1 cellular context compared by ENCODE assay signal in genomic region chr3:13451301-13451673, GRCh38.
TF ChIP-seq lines count a peak whose summit lies in the region.

No MANE protein-coding gene starts in this region.

TF ChIP-seq in K562, 482 proteins besides CTCF, POLR2A, EP300 and RAD21 (continued from another document and continues in another):
- TF ChIP-seq SNAPC5 (CRISPR knock-in tag; IDR thresholded peaks at IDR 0.05): no peak
- TF ChIP-seq IRF2 (CRISPR knock-in tag; IDR thresholded peaks at IDR 0.05): no peak
- no peak for TF ChIP-seq RBM17 (IDR thresholded peaks at IDR 0.05; ENCODE audit: borderline replicate concordance, low read depth, low read length)
- 0 out of 4 replicates have a peak, but pooled peaks of 1 of the 2 experiments have one; percentile 33 for TF ChIP-seq MCM7 (IDR thresholded peaks at IDR 0.05)
- no peak for TF ChIP-seq ILK (tag; IDR thresholded peaks at IDR 0.05; ENCODE audit: borderline replicate concordance, low read depth)
- TF ChIP-seq CEBPG (CRISPR knock-in tag; IDR thresholded peaks at IDR 0.05): 0 out of 2 replicates have a peak, but pooled peaks have one; percentile 45
- 0 out of 4 replicates have a peak, but pooled peaks of 1 of the 2 experiments have one; percentile 16 for TF ChIP-seq CEBPG (tag; conservative IDR thresholded peaks at IDR 0.05 in 1 of 2, IDR thresholded peaks at IDR 0.05 in 1 of 2)
- TF ChIP-seq SRF (CRISPR knock-in tag; IDR thresholded peaks at IDR 0.05): no peak
- TF ChIP-seq ZNF511 (CRISPR knock-in tag; IDR thresholded peaks at IDR 0.05): peak; percentile 58; the same call in 1 of the 2 replicates
- TF ChIP-seq ZFPM2 (CRISPR knock-in tag; IDR thresholded peaks at IDR 0.05): no peak
- TF ChIP-seq ZNF696 (CRISPR knock-in tag; conservative IDR thresholded peaks at IDR 0.05): no peak
- no peak for TF ChIP-seq ZNF717 (CRISPR knock-in tag; IDR thresholded peaks at IDR 0.05)
- TF ChIP-seq DEAF1 (CRISPR knock-in tag; IDR thresholded peaks at IDR 0.05): no peak
- no peak for TF ChIP-seq ZNF780A (CRISPR knock-in tag; IDR thresholded peaks at IDR 0.05)
- TF ChIP-seq C11orf30 (IDR thresholded peaks at IDR 0.05; ENCODE audit: low read depth): peak; percentile 64
- TF ChIP-seq TOE1 (IDR thresholded peaks at IDR 0.05; ENCODE audit: borderline replicate concordance): 0 out of 2 replicates have a peak, but pooled peaks have one; percentile 44
- TF ChIP-seq TOE1 (CRISPR knock-in tag; IDR thresholded peaks at IDR 0.05; ENCODE audit: borderline replicate concordance, low read depth): no peak
- TF ChIP-seq, protein P1, sequence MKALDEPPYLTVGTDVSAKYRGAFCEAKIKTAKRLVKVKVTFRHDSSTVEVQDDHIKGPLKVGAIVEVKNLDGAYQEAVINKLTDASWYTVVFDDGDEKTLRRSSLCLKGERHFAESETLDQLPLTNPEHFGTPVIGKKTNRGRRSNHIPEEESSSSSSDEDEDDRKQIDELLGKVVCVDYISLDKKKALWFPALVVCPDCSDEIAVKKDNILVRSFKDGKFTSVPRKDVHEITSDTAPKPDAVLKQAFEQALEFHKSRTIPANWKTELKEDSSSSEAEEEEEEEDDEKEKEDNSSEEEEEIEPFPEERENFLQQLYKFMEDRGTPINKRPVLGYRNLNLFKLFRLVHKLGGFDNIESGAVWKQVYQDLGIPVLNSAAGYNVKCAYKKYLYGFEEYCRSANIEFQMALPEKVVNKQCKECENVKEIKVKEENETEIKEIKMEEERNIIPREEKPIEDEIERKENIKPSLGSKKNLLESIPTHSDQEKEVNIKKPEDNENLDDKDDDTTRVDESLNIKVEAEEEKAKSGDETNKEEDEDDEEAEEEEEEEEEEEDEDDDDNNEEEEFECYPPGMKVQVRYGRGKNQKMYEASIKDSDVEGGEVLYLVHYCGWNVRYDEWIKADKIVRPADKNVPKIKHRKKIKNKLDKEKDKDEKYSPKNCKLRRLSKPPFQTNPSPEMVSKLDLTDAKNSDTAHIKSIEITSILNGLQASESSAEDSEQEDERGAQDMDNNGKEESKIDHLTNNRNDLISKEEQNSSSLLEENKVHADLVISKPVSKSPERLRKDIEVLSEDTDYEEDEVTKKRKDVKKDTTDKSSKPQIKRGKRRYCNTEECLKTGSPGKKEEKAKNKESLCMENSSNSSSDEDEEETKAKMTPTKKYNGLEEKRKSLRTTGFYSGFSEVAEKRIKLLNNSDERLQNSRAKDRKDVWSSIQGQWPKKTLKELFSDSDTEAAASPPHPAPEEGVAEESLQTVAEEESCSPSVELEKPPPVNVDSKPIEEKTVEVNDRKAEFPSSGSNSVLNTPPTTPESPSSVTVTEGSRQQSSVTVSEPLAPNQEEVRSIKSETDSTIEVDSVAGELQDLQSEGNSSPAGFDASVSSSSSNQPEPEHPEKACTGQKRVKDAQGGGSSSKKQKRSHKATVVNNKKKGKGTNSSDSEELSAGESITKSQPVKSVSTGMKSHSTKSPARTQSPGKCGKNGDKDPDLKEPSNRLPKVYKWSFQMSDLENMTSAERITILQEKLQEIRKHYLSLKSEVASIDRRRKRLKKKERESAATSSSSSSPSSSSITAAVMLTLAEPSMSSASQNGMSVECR (CRISPR knock-in tag; IDR thresholded peaks at IDR 0.05): no peak
- TF ChIP-seq, protein P2, sequence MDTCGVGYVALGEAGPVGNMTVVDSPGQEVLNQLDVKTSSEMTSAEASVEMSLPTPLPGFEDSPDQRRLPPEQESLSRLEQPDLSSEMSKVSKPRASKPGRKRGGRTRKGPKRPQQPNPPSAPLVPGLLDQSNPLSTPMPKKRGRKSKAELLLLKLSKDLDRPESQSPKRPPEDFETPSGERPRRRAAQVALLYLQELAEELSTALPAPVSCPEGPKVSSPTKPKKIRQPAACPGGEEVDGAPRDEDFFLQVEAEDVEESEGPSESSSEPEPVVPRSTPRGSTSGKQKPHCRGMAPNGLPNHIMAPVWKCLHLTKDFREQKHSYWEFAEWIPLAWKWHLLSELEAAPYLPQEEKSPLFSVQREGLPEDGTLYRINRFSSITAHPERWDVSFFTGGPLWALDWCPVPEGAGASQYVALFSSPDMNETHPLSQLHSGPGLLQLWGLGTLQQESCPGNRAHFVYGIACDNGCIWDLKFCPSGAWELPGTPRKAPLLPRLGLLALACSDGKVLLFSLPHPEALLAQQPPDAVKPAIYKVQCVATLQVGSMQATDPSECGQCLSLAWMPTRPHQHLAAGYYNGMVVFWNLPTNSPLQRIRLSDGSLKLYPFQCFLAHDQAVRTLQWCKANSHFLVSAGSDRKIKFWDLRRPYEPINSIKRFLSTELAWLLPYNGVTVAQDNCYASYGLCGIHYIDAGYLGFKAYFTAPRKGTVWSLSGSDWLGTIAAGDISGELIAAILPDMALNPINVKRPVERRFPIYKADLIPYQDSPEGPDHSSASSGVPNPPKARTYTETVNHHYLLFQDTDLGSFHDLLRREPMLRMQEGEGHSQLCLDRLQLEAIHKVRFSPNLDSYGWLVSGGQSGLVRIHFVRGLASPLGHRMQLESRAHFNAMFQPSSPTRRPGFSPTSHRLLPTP (IDR thresholded peaks at IDR 0.05; ENCODE audit: borderline replicate concordance, extremely low read depth, insufficient read length): no peak
- TF ChIP-seq FUS (optimal IDR thresholded peaks at IDR 0.05; ENCODE audit: low read depth, low read length): no peak
- no peak for TF ChIP-seq ZNF280B (CRISPR knock-in tag; IDR thresholded peaks at IDR 0.05)
- TF ChIP-seq XRCC4 (IDR thresholded peaks at IDR 0.05; ENCODE audit: extremely low read depth, insufficient read depth, insufficient read length): no peak
- no peak for TF ChIP-seq ZNF41 (CRISPR knock-in tag; conservative IDR thresholded peaks at IDR 0.05)
- no peak for TF ChIP-seq RBM25 (IDR thresholded peaks at IDR 0.05; ENCODE audit: low read depth, low read length, severe bottlenecking)
- TF ChIP-seq JUN (IDR thresholded peaks at IDR 0.05; ENCODE audit: borderline replicate concordance, low read depth, low read length): no peak
- no peak for TF ChIP-seq JUN (CRISPR knock-in tag; IDR thresholded peaks at IDR 0.05; ENCODE audit: borderline replicate concordance)
- TF ChIP-seq MAFG (tag; conservative IDR thresholded peaks at IDR 0.05): peak; percentile 72
- TF ChIP-seq ARID1B (IDR thresholded peaks at IDR 0.05): peak; percentile 55; the same call in 1 of the 2 replicates
- TF ChIP-seq SMARCC2 (IDR thresholded peaks at IDR 0.05; ENCODE audit: low read depth): peak; percentile 43; the same call in 1 of the 2 replicates
- 0 out of 4 replicates have a peak, but pooled peaks of 1 of the 2 experiments have one; percentile 66 for TF ChIP-seq ARNT (IDR thresholded peaks at IDR 0.05)
- peak; percentile 55; the same call in 1 of the 2 replicates for TF ChIP-seq PHF21A (IDR thresholded peaks at IDR 0.05; ENCODE audit: borderline replicate concordance, low read depth)
- no peak for TF ChIP-seq MXI1 (IDR thresholded peaks at IDR 0.05; ENCODE audit: low read depth, low read length)
- TF ChIP-seq FOXK1 (CRISPR knock-in tag; IDR thresholded peaks at IDR 0.05; ENCODE audit: borderline replicate concordance): peak; percentile 59; the same call in 1 of the 2 replicates
- no peak for TF ChIP-seq EP400 (IDR thresholded peaks at IDR 0.05)
- TF ChIP-seq FOSL1 (tag; conservative IDR thresholded peaks at IDR 0.05): 0 out of 2 replicates have a peak, but pooled peaks have one; percentile 9
- TF ChIP-seq OTX1 (CRISPR knock-in tag; IDR thresholded peaks at IDR 0.05): no peak
- TF ChIP-seq MAFK (IDR thresholded peaks at IDR 0.05; ENCODE audit: low read length): no peak
- no peak for TF ChIP-seq NR3C1 (CRISPR knock-in tag; IDR thresholded peaks at IDR 0.05)
- TF ChIP-seq THRA (IDR thresholded peaks at IDR 0.05): no peak
- TF ChIP-seq MTA1 (IDR thresholded peaks at IDR 0.05; ENCODE audit: borderline replicate concordance): 0 out of 2 replicates have a peak, but pooled peaks have one; percentile 66
